ENCODE assay signal across 15 cellular contexts in genomic region chr19:1134431-1134830, GRCh38. TPM values are rescaled to one million over a fixed set of nuclear protein-coding genes. Genes with fewer than 3 reads are reported as not detected.
A peak's percentile ranks its signal among the peaks of the same experiment; 100 is the strongest.
DNase-seq lines count a peak whose midpoint lies in the region; ATAC-seq and TF ChIP-seq lines count a peak whose summit lies in the region.
"Had no signal": no experiment of that assay in that cellular context is flagged by ENCODE, and none has a peak within 500 bp of the region (broad histone marks: within the 10 kb centered on the region; RNA-seq: fewer than 3 reads in every experiment).

No MANE protein-coding gene starts in this region.

- H3K9me3 Mint-ChIP-seq in activated T-cell treated with anti-CD3 and anti-CD28 coated beads, Interleukin-2, amount 50 U/mL, for 72 hours = no peaks in the 10 kb centered on the region
- H3K9me3 Mint-ChIP-seq in activated naive CD8-positive, alpha-beta T cell treated with anti-CD3 and anti-CD28 coated beads, Interleukin-2, amount 10 ng/mL, durations not matched to agents 7 days and 5 days = no peaks in the 10 kb centered on the region
- H3K9me3 Mint-ChIP-seq in progenitor cell of endocrine pancreas (ENCODE audit: low read depth) = no peaks in the 10 kb centered on the region
- H3K9me3 Mint-ChIP-seq: activated T-helper 2 cell treated with anti-CD3 and anti-CD28 coated beads, Interferon-gamma antibody, Interleukin-2, Interleukin-4, amounts not matched to agents 10 μg/mL and 5 μg/mL and 100 μg/mL, durations not matched to agents 14 hours and 24 hours and 36 hours; stimulated activated effector memory CD8-positive, alpha-beta T cell treated with anti-CD3 and anti-CD28 coated beads, Interleukin-12 subunit alpha, Interleukin-12 subunit beta, amount 100 ng/mL, for 72 hours had no signal

- H3K27me3 Mint-ChIP-seq in activated T-cell treated with anti-CD3 and anti-CD28 coated beads, Interleukin-2, amount 50 U/mL, for 72 hours (ENCODE audit: low read depth) = no peaks in the 10 kb centered on the region
- H3K27me3 Mint-ChIP-seq in activated naive CD8-positive, alpha-beta T cell treated with anti-CD3 and anti-CD28 coated beads, Interleukin-2, amount 10 ng/mL, durations not matched to agents 7 days and 5 days = no peaks in the 10 kb centered on the region
- H3K27me3 Mint-ChIP-seq in progenitor cell of endocrine pancreas = no peaks in the 10 kb centered on the region

- intact Hi-C loops in spleen (cut with DNase I; ENCODE audit: low total_unique reads) = no loop called here

- peak overlapping the region; percentile 79 for H3K27ac Mint-ChIP-seq in activated T-cell treated with anti-CD3 and anti-CD28 coated beads, Interleukin-2, amount 50 U/mL, for 72 hours
- peak overlapping the region; percentile 30 for H3K27ac Mint-ChIP-seq in activated naive CD8-positive, alpha-beta T cell treated with anti-CD3 and anti-CD28 coated beads, Interleukin-2, amount 10 ng/mL, durations not matched to agents 7 days and 5 days
- no peak overlapping the region for H3K27ac Mint-ChIP-seq in progenitor cell of endocrine pancreas

- POLR2A ChIA-PET in activated naive CD8-positive, alpha-beta T cell treated with anti-CD3 and anti-CD28 coated beads, Interleukin-2, amount 10 ng/mL, durations not matched to agents 7 days and 5 days (lab: Charles Lee) = interaction anchor here (0.7 to 1.1 kb wide), 2 partner anchors 30 to 1490 kb away, joined by 3 read pairs; partner anchors contain the start of gene GPX4

- H3K4me1 Mint-ChIP-seq in activated T-cell treated with anti-CD3 and anti-CD28 coated beads, Interleukin-2, amount 50 U/mL, for 72 hours (ENCODE audit: low read depth) = peaks cover 24% of the 10 kb centered on the region
- H3K4me1 Mint-ChIP-seq in activated naive CD8-positive, alpha-beta T cell treated with anti-CD3 and anti-CD28 coated beads, Interleukin-2, amount 10 ng/mL, durations not matched to agents 7 days and 5 days = peaks cover 14% of the 10 kb centered on the region
- no peaks in the 10 kb centered on the region for H3K4me1 Mint-ChIP-seq in progenitor cell of endocrine pancreas (ENCODE audit: low read depth)

- no peak overlapping the region for H3K4me3 ChIP-seq in fibroblast of villous mesenchyme (ENCODE audit: low read depth, low read length)
- H3K4me3 ChIP-seq in spleen = peak overlapping the region in 1 of 8 donors; percentile 95
- H3K4me3 ChIP-seq: heart left ventricle had no signal

- DNase-seq in activated T-cell treated with anti-CD3 and anti-CD28 coated beads, Interleukin-2, amount 50 U/mL, for 72 hours = no peak
- DNase-seq in activated T-cell treated with anti-CD3 and anti-CD28 coated beads, Interleukin-2, amount 50 U/mL, for 1 hour = no peak
- no peak for DNase-seq in activated naive CD8-positive, alpha-beta T cell treated with anti-CD3 and anti-CD28 coated beads, Interleukin-2, amount 10 ng/mL, durations not matched to agents 7 days and 5 days
- DNase-seq in fibroblast of villous mesenchyme (ENCODE audit: low read depth) (peak; percentile 82), spleen (no peak), progenitor cell of endocrine pancreas (ENCODE audit: low spot score, unreplicated experiment) (no peak), GDM1 (lab: John Stamatoyannopoulos, UW) (no peak)
- DNase-seq: heart left ventricle; left cardiac atrium; NCI-H2081; NCI-H82; stimulated activated CD4-positive, alpha-beta T cell treated with anti-CD3 and anti-CD28 coated beads, Interleukin-4, amount 100 ng/mL, for 4 hours had no signal

- peaks cover 0 to 6% of the 10 kb centered on the region in 2 donors for H3K36me3 Mint-ChIP-seq in activated T-cell treated with anti-CD3 and anti-CD28 coated beads, Interleukin-2, amount 50 U/mL, for 72 hours (ENCODE audit: insufficient read depth in 2 of 2)
- H3K36me3 Mint-ChIP-seq in activated naive CD8-positive, alpha-beta T cell treated with anti-CD3 and anti-CD28 coated beads, Interleukin-2, amount 10 ng/mL, durations not matched to agents 7 days and 5 days = peaks cover 6% of the 10 kb centered on the region
- H3K36me3 Mint-ChIP-seq in progenitor cell of endocrine pancreas (ENCODE audit: insufficient read depth) = peaks cover 2% of the 10 kb centered on the region

- WGBS in spleen, 5 donors = 77 to 88% (median 87%) methylated on average over 9 to 11 of the region's 11 CpGs

- TF ChIP-seq POLR2A in spleen (IDR thresholded peaks at IDR 0.05) = no peak

- H3K36me3 ChIP-seq in spleen = peaks cover 0 to 42% (median 4%) of the 10 kb centered on the region in 6 donors

- H3K27me3 ChIP-seq in spleen (replicated peaks in 1 of 7) = no peaks in the 10 kb centered on the region
- H3K27me3 ChIP-seq: heart left ventricle had no signal

- ATAC-seq in activated T-cell treated with anti-CD3 and anti-CD28 coated beads, Interleukin-2, amount 50 U/mL, for 72 hours (replicated peaks in 1 of 2) = no peak
- no peak for ATAC-seq in activated naive CD8-positive, alpha-beta T cell treated with anti-CD3 and anti-CD28 coated beads, Interleukin-2, amount 10 ng/mL, durations not matched to agents 7 days and 5 days (ENCODE audit: low read depth)
- no peak for ATAC-seq in GM21447 (IDR thresholded peaks at IDR 0.05; ENCODE audit: unreplicated experiment)
- ATAC-seq: heart left ventricle; left cardiac atrium; stimulated activated effector memory CD8-positive, alpha-beta T cell treated with anti-CD3 and anti-CD28 coated beads, Interleukin-12 subunit alpha, Interleukin-12 subunit beta, amount 100 ng/mL, for 72 hours had no signal

- H3K4me1 ChIP-seq in spleen = peaks cover 47 to 85% (median 72%) of the 10 kb centered on the region in 6 donors

- H3K4me3 Mint-ChIP-seq in activated T-cell treated with anti-CD3 and anti-CD28 coated beads, Interleukin-2, amount 50 U/mL, for 72 hours = no peak overlapping the region
- H3K4me3 Mint-ChIP-seq in activated naive CD8-positive, alpha-beta T cell treated with anti-CD3 and anti-CD28 coated beads, Interleukin-2, amount 10 ng/mL, durations not matched to agents 7 days and 5 days = no peak overlapping the region
- H3K4me3 Mint-ChIP-seq in progenitor cell of endocrine pancreas (ENCODE audit: low read depth) = no peak overlapping the region

- no peaks in the 10 kb centered on the region for H3K9me3 ChIP-seq in spleen
- H3K9me3 ChIP-seq: heart left ventricle had no signal

- peak overlapping the region in 6 of 8 donors; percentile 32 to 100 (median 98) for H3K27ac ChIP-seq in spleen

- TF ChIP-seq CTCF in fibroblast of villous mesenchyme (IDR thresholded peaks at IDR 0.05; ENCODE audit: insufficient read depth, low read depth, low read length) (no peak), spleen (IDR thresholded peaks at IDR 0.05 in 8 of 11, conservative IDR thresholded peaks at IDR 0.05 in 3 of 11) (no peak), progenitor cell of endocrine pancreas (IDR thresholded peaks at IDR 0.05; ENCODE audit: unreplicated experiment) (no peak)

RNA-seq across cellular contexts. Expression of gene GPX4, which starts 30.6 kb away (rescaled TPM):
- total RNA-seq in activated T-cell treated with anti-CD3 and anti-CD28 coated beads, Interleukin-2, amount 50 U/mL, for 72 hours = 100 to 1,000 TPM; 251 to 308 TPM
- total RNA-seq in activated naive CD8-positive, alpha-beta T cell treated with anti-CD3 and anti-CD28 coated beads, Interleukin-2, amount 10 ng/mL, durations not matched to agents 7 days and 5 days = 100 to 1,000 TPM; 194 to 206 TPM
- total RNA-seq in fibroblast of villous mesenchyme (254 and 337 TPM in 2 replicates), spleen (100 to 1,000 TPM; 138 to 275 (median 216) TPM), progenitor cell of endocrine pancreas (231 and 236 TPM in 2 replicates)
- 100 to 1,000 TPM; 480 to 562 (median 522) TPM for polyA plus RNA-seq in spleen

RNA-seq across cellular contexts. Expression of gene POLR2E, which starts 39.3 kb away (rescaled TPM):
- total RNA-seq in activated T-cell treated with anti-CD3 and anti-CD28 coated beads, Interleukin-2, amount 50 U/mL, for 72 hours = 100 to 1,000 TPM; 176 to 179 TPM
- total RNA-seq in activated naive CD8-positive, alpha-beta T cell treated with anti-CD3 and anti-CD28 coated beads, Interleukin-2, amount 10 ng/mL, durations not matched to agents 7 days and 5 days = 100 to 1,000 TPM; 142 to 163 TPM
- total RNA-seq in fibroblast of villous mesenchyme (69.5 and 71.2 TPM in 2 replicates), spleen (100 to 1,000 TPM; 106 to 152 (median 123) TPM), progenitor cell of endocrine pancreas (161 TPM in 2 replicates)
- polyA plus RNA-seq in spleen = 100 to 1,000 TPM in 2 of 3 donors, 10 to 100 TPM in 1; 70.8 to 144 (median 105) TPM

RNA-seq across cellular contexts. Expression of gene SBNO2, which starts 39.6 kb away (rescaled TPM):
- total RNA-seq in activated T-cell treated with anti-CD3 and anti-CD28 coated beads, Interleukin-2, amount 50 U/mL, for 72 hours = 100 to 1,000 TPM; 142 to 146 TPM
- total RNA-seq in activated naive CD8-positive, alpha-beta T cell treated with anti-CD3 and anti-CD28 coated beads, Interleukin-2, amount 10 ng/mL, durations not matched to agents 7 days and 5 days = 10 to 100 TPM; 77.7 to 90.6 TPM
- total RNA-seq in fibroblast of villous mesenchyme (69.5 and 69.9 TPM in 2 replicates), spleen (100 to 1,000 TPM in 5 of 7 donors, 10 to 100 TPM in 2; 51.7 to 230 (median 168) TPM), progenitor cell of endocrine pancreas (40.9 and 43.2 TPM in 2 replicates)
- 10 to 100 TPM; 16.2 to 62.0 (median 29.8) TPM for polyA plus RNA-seq in spleen
